In genomic region chr6:127941228-127941627, GRCh38 we compare ENCODE assay signal across 24 cellular contexts. TPM values are rescaled to one million over a fixed set of nuclear protein-coding genes. Genes with fewer than 3 reads are reported as not detected.
DNase-seq lines count a peak whose midpoint lies in the region; ATAC-seq and TF ChIP-seq lines count a peak whose summit lies in the region.
"Had no signal": no experiment of that assay in that cellular context is flagged by ENCODE, and none has a peak within 500 bp of the region (broad histone marks: within the 10 kb centered on the region; RNA-seq: fewer than 3 reads in every experiment).

No MANE protein-coding gene starts in this region.

- no peaks in the 10 kb centered on the region for H3K79me2 ChIP-seq in GM23338 (replicated peaks; ENCODE audit: insufficient read depth)

- H3K27me3 Mint-ChIP-seq in GM23338 (ENCODE audit: insufficient read depth, low read depth, poor library complexity) = no peaks in the 10 kb centered on the region
- no peaks in the 10 kb centered on the region for H3K27me3 Mint-ChIP-seq in nephron (ENCODE audit: low read depth)
- no peaks in the 10 kb centered on the region for H3K27me3 Mint-ChIP-seq in activated CD8-positive, alpha-beta memory T cell treated with anti-CD3 and anti-CD28 coated beads, Interleukin-2, amount 10 ng/mL, durations not matched to agents 7 days and 5 days
- H3K27me3 Mint-ChIP-seq: CD4-positive, alpha-beta T cell had no signal

- H3K27ac Mint-ChIP-seq in GM23338 = no peak overlapping the region
- H3K27ac Mint-ChIP-seq in nephron = peak overlapping the region in 2 of 3 experiments; percentile 10 to 13
- no peak overlapping the region for H3K27ac Mint-ChIP-seq in activated CD8-positive, alpha-beta memory T cell treated with anti-CD3 and anti-CD28 coated beads, Interleukin-2, amount 10 ng/mL, durations not matched to agents 7 days and 5 days
- H3K27ac Mint-ChIP-seq: CD14-positive monocyte; CD4-positive, alpha-beta T cell; CD8-positive, alpha-beta memory T cell had no signal

- ATAC-seq in GM23338 (no peak), left colon (peak; percentile 92), GM21447 (IDR thresholded peaks at IDR 0.05; ENCODE audit: unreplicated experiment) (no peak)
- ATAC-seq in activated CD8-positive, alpha-beta memory T cell treated with anti-CD3 and anti-CD28 coated beads, Interleukin-2, amount 10 ng/mL, durations not matched to agents 7 days and 5 days = no peak
- ATAC-seq: A549 had no signal

- TF ChIP-seq CTCF in GM23338 (conservative IDR thresholded peaks at IDR 0.05; ENCODE audit: low read depth in 2 of 2) (no peak), nephron (IDR thresholded peaks at IDR 0.05; ENCODE audit: unreplicated experiment in 3 of 3) (no peak)

- no peaks in the 10 kb centered on the region for H3K4me1 ChIP-seq in GM23338 (ENCODE audit: insufficient read depth)

- H3K4me2 ChIP-seq in GM23338 = no peak overlapping the region
- H3K4me2 ChIP-seq: A549; BLaER1 treated with 17β-estradiol and CSF1 and Interleukin-3, amounts not matched to agents 10 nM and 100 nM had no signal

- H3K9me2 ChIP-seq in GM23338 (ENCODE audit: insufficient read depth) = peaks cover 8% of the 10 kb centered on the region; the same call in 1 of the 2 replicates

- CTCF ChIA-PET in activated CD8-positive, alpha-beta memory T cell treated with anti-CD3 and anti-CD28 coated beads, Interleukin-2, amount 10 ng/mL, durations not matched to agents 7 days and 5 days (lab: Charles Lee) = no interaction called here

- no peaks in the 10 kb centered on the region for H3K9me3 Mint-ChIP-seq in GM23338
- H3K9me3 Mint-ChIP-seq in nephron = no peaks in the 10 kb centered on the region
- peaks cover 10% of the 10 kb centered on the region for H3K9me3 Mint-ChIP-seq in activated CD8-positive, alpha-beta memory T cell treated with anti-CD3 and anti-CD28 coated beads, Interleukin-2, amount 10 ng/mL, durations not matched to agents 7 days and 5 days (ENCODE audit: low read depth)
- H3K9me3 Mint-ChIP-seq: CD4-positive, alpha-beta T cell had no signal

- no peaks in the 10 kb centered on the region for H3K27me3 ChIP-seq in GM23338 (ENCODE audit: insufficient read depth)
- H3K27me3 ChIP-seq: BE2C; BLaER1 treated with 17β-estradiol and CSF1 and Interleukin-3, amounts not matched to agents 10 nM and 100 nM had no signal

- H3K27ac ChIP-seq in GM23338 (ENCODE audit: low read depth) = no peak overlapping the region
- H3K27ac ChIP-seq: 22Rv1; A549; BLaER1 treated with 17β-estradiol and CSF1 and Interleukin-3, amounts not matched to agents 10 nM and 100 nM had no signal

- H4K20me1 ChIP-seq in GM23338 (replicated peaks; ENCODE audit: insufficient read depth) = no peaks in the 10 kb centered on the region
- H4K20me1 ChIP-seq: BLaER1 treated with 17β-estradiol and CSF1 and Interleukin-3, amounts not matched to agents 10 nM and 100 nM had no signal

- H3K36me3 ChIP-seq in GM23338 (ENCODE audit: insufficient read depth) = no peaks in the 10 kb centered on the region
- H3K36me3 ChIP-seq: BE2C; BLaER1 treated with 17β-estradiol and CSF1 and Interleukin-3, amounts not matched to agents 10 nM and 100 nM had no signal

- H3K36me3 Mint-ChIP-seq in GM23338 (ENCODE audit: low read depth) = no peaks in the 10 kb centered on the region
- H3K36me3 Mint-ChIP-seq in nephron (ENCODE audit: low read depth) = no peaks in the 10 kb centered on the region
- H3K36me3 Mint-ChIP-seq in activated CD8-positive, alpha-beta memory T cell treated with anti-CD3 and anti-CD28 coated beads, Interleukin-2, amount 10 ng/mL, durations not matched to agents 7 days and 5 days = peaks cover 52% of the 10 kb centered on the region
- H3K36me3 Mint-ChIP-seq: CD14-positive monocyte had no signal

- DNase-seq in GM23338 (ENCODE audit: low spot score) (no peak), left colon (no peak)
- no peak for DNase-seq in activated CD8-positive, alpha-beta memory T cell treated with anti-CD3 and anti-CD28 coated beads, Interleukin-2, amount 10 ng/mL, durations not matched to agents 7 days and 5 days
- DNase-seq in activated CD4-positive, CD25-positive, alpha-beta regulatory T cell treated with anti-CD3 and anti-CD28 coated beads, Interleukin-2, amount 50 U/mL, for 72 hours = no peak
- DNase-seq: ACHN; AML-193; BE2C; CD4-positive, alpha-beta T cell; CD8-positive, alpha-beta memory T cell; DMS 273 treated with DMSO at 0.1 percent for 48 hours; DMS53; DMS79 treated with DMSO at 0.1 percent for 48 hours; GF-D8; H7; HCEC 1CT had no signal

- H2AFZ ChIP-seq in GM23338 = peak overlapping the region; percentile 23; the same call in 1 of the 2 replicates

- no peaks in the 10 kb centered on the region for H3F3A ChIP-seq in GM23338 (replicated peaks; ENCODE audit: low read depth)

- H3K4me1 Mint-ChIP-seq in GM23338 = peaks cover 7% of the 10 kb centered on the region; the same call in 2 of the 3 replicates
- no peaks in the 10 kb centered on the region for H3K4me1 Mint-ChIP-seq in nephron
- H3K4me1 Mint-ChIP-seq in activated CD8-positive, alpha-beta memory T cell treated with anti-CD3 and anti-CD28 coated beads, Interleukin-2, amount 10 ng/mL, durations not matched to agents 7 days and 5 days = peaks cover 41% of the 10 kb centered on the region

- no peak overlapping the region for H3K4me3 ChIP-seq in GM23338
- H3K4me3 ChIP-seq: A549; BLaER1 treated with 17β-estradiol and CSF1 and Interleukin-3, amounts not matched to agents 10 nM and 100 nM had no signal

- H3K4me3 Mint-ChIP-seq in GM23338 (no peak overlapping the region), nephron (no peak overlapping the region)
- no peak overlapping the region for H3K4me3 Mint-ChIP-seq in activated CD8-positive, alpha-beta memory T cell treated with anti-CD3 and anti-CD28 coated beads, Interleukin-2, amount 10 ng/mL, durations not matched to agents 7 days and 5 days
- H3K4me3 Mint-ChIP-seq: CD14-positive monocyte; CD4-positive, alpha-beta T cell; CD8-positive, alpha-beta memory T cell had no signal

- intact Hi-C loops in left colon (cut with DNase I, micrococcal nuclease) = no loop called here

TF ChIP-seq in GM23338, 12 proteins besides CTCF, POLR2A, EP300 and RAD21 (continues in another document):
- no peak for TF ChIP-seq EZH2phosphoT487 (IDR thresholded peaks at IDR 0.05; ENCODE audit: unreplicated experiment)
- TF ChIP-seq ZNF114 (CRISPR knock-in tag; IDR thresholded peaks at IDR 0.05) = no peak
- no peak for TF ChIP-seq NANOG (IDR thresholded peaks at IDR 0.05; ENCODE audit: borderline replicate concordance)
- TF ChIP-seq CREB1 (CRISPR knock-in tag; IDR thresholded peaks at IDR 0.05; ENCODE audit: low read depth) = no peak
- no peak for TF ChIP-seq EZH2 (IDR thresholded peaks at IDR 0.05; ENCODE audit: low read depth, unreplicated experiment)
- no peak for TF ChIP-seq ETS1 (IDR thresholded peaks at IDR 0.05)
- TF ChIP-seq POLR2AphosphoS5 (IDR thresholded peaks at IDR 0.05; ENCODE audit: low read depth) = no peak
- TF ChIP-seq REST (IDR thresholded peaks at IDR 0.05; ENCODE audit: unreplicated experiment) = no peak
- no peak for TF ChIP-seq STAT1 (IDR thresholded peaks at IDR 0.05; ENCODE audit: unreplicated experiment)
- no peak for TF ChIP-seq JUNB (IDR thresholded peaks at IDR 0.05; ENCODE audit: unreplicated experiment)

RNA-seq across cellular contexts. Expression of gene THEMIS, which starts 40.4 kb away (rescaled TPM):
- total RNA-seq in GM23338 (2014; rRNA removed; shearing (Covaris generic)) = not detected in 2 replicates
- not detected in 2 replicates for polyA plus RNA-seq in GM23338 (2016; fragmentation: Nextera tagmentation; extraction: Ambion mirVana)
- total RNA-seq in left colon = 1 to 10 TPM in 1 of 2 donors, under 1 TPM in 1; 0.67 to 1.1 TPM
- 100 to 1,000 TPM; 107 to 133 TPM for total RNA-seq in activated CD8-positive, alpha-beta memory T cell treated with anti-CD3 and anti-CD28 coated beads, Interleukin-2, amount 10 ng/mL, durations not matched to agents 7 days and 5 days
- total RNA-seq: Daoy, G401, H1, H7 had no signal
- polyA plus RNA-seq: A549, H1 had no signal

Comparison
In these comparisons a context has a peak if more than half of its experiments do, and no peak if none do; other contexts are left out.
1. H3K27ac Mint-ChIP-seq: peak in nephron (2 of 3); none in GM23338 (single experiment) and activated CD8-positive, alpha-beta memory T cell treated with anti-CD3 and anti-CD28 coated beads, Interleukin-2, amount 10 ng/mL, durations not matched to agents 7 days and 5 days (single experiment).
2. RNA of gene THEMIS, which starts 40.4 kb away (total RNA-seq): 107 to 133 TPM in activated CD8-positive, alpha-beta memory T cell treated with anti-CD3 and anti-CD28 coated beads, Interleukin-2, amount 10 ng/mL, durations not matched to agents 7 days and 5 days; 0.67 to 1.1 TPM in left colon and not detected in GM23338; every median in the first group is over 10 times any median in the second.